Comparison of ENCODE assay signal across 10 cellular contexts in the genomic region with DNA sequence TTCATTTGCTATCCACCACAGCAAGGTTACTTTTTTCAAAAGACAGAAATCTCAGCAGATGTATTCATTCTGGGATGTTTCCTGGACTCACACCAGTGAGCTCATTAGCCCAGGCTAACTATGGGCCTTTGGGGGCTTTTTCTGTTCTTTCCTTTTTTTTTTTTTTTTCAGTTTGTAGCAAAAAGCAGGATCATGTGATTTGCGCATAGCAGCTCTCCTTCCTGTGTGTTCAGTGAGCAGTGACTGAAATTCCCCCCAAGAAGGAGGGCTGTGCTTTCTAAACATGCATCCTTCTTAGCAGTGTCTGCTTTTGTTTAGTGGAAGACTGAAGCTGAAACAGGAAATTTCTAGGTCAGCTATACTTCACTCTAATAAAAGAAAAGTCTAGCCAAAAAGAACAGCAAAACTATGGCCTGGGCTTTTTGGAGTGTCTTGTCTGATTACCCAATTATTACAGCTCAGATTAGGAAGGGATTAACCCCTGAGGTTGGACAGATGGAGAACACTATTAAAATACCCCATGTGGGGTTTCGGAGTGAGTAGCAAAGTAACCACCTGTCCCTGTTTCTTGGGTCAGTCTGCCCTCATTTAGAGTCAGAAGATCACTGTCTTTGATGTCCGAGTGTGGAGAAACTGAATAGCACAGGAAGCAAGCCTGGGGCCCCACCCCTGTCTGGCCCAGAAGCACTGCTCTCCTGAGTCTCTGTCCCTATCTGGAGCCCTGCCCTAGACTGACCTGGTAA. TPM values are rescaled to one million over a fixed set of nuclear protein-coding genes. Genes with fewer than 3 reads are reported as not detected.
DNase-seq lines count a peak whose midpoint lies in the region; ATAC-seq and TF ChIP-seq lines count a peak whose summit lies in the region.
"Had no signal": no experiment of that assay in that cellular context is flagged by ENCODE, and none has a peak within 500 bp of the region (broad histone marks: within the 10 kb centered on the region; RNA-seq: fewer than 3 reads in every experiment).

No MANE protein-coding gene starts in this region.

- H3K27ac ChIP-seq in neural progenitor cell (peak overlapping the region; percentile 39), mammary epithelial cell (ENCODE audit: insufficient read depth, low read depth, low read length) (no peak overlapping the region), right cardiac atrium (ENCODE audit: low read length) (no peak overlapping the region)
- H3K27ac ChIP-seq: cardiac muscle cell had no signal

- peak overlapping the region; percentile 89 for H3K27ac Mint-ChIP-seq in neural progenitor cell

- in situ Hi-C loops in mammary epithelial cell (cut with MboI; ENCODE audit: low sequenced_read_pairs in 2 of 2) = no loop called here

- peaks cover 13% of the 10 kb centered on the region for H3F3A ChIP-seq in neural progenitor cell (ENCODE audit: low read depth)

- H3K27me3 ChIP-seq in neural progenitor cell (no peaks in the 10 kb centered on the region), mammary epithelial cell (ENCODE audit: insufficient read depth, low read length) (peaks cover 2% of the 10 kb centered on the region), right cardiac atrium (ENCODE audit: control insufficient read depth, insufficient read depth) (no peaks in the 10 kb centered on the region)
- H3K27me3 ChIP-seq: cardiac muscle cell had no signal

- no peaks in the 10 kb centered on the region for H4K20me1 ChIP-seq in neural progenitor cell (ENCODE audit: low read depth)
- H4K20me1 ChIP-seq in mammary epithelial cell (ENCODE audit: insufficient read depth, low read length) = no peaks in the 10 kb centered on the region

- no peak overlapping the region for H3K4me3 ChIP-seq in neural progenitor cell
- no peak overlapping the region for H3K4me3 ChIP-seq in mammary epithelial cell (replicated peaks in 1 of 3; ENCODE audit: insufficient read depth in 1 of 3, low read depth in 2 of 3, low read length in 3 of 3)
- H3K4me3 ChIP-seq in right cardiac atrium (ENCODE audit: low read length) = no peak overlapping the region
- H3K4me3 ChIP-seq: cardiac muscle cell had no signal

- DNase-seq in neural progenitor cell (ENCODE audit: low spot score) (peak; percentile 31), NCI-H526 treated with DMSO at 0.1 percent for 48 hours (lab: John Stamatoyannopoulos, UW) (no peak), mammary epithelial cell (no peak), right cardiac atrium (no peak), NCI-H2081 treated with DMSO at 0.1 percent for 48 hours (lab: John Stamatoyannopoulos, UW) (no peak)
- DNase-seq: activated CD8-positive, alpha-beta memory T cell treated with anti-CD3 and anti-CD28 coated beads for 24 hours had no signal

- H3K27me3 Mint-ChIP-seq in neural progenitor cell (ENCODE audit: insufficient read depth, low read depth) = peaks cover 11% of the 10 kb centered on the region

- TF ChIP-seq CTCF in neural progenitor cell (IDR thresholded peaks at IDR 0.05) (no peak), mammary epithelial cell (conservative IDR thresholded peaks at IDR 0.05 in 1 of 2, IDR thresholded peaks at IDR 0.05 in 1 of 2; ENCODE audit: extremely low read depth in 1 of 2, insufficient read depth in 1 of 2, low read depth in 1 of 2, low read length in 2 of 2) (no peak)

- no peaks in the 10 kb centered on the region for H3K36me3 ChIP-seq in neural progenitor cell
- no peaks in the 10 kb centered on the region for H3K36me3 ChIP-seq in mammary epithelial cell (ENCODE audit: insufficient read depth, low read length)
- H3K36me3 ChIP-seq: cardiac muscle cell had no signal

- H3K9ac ChIP-seq in neural progenitor cell = no peak overlapping the region
- H3K9ac ChIP-seq in mammary epithelial cell (ENCODE audit: insufficient read depth, low read length) = no peak overlapping the region

- H3K9me3 Mint-ChIP-seq in neural progenitor cell = peaks cover 36% of the 10 kb centered on the region

- H3K9me3 ChIP-seq in neural progenitor cell (ENCODE audit: low read depth) (no peaks in the 10 kb centered on the region), mammary epithelial cell (replicated peaks; ENCODE audit: insufficient read depth, low read length) (no peaks in the 10 kb centered on the region), right cardiac atrium (ENCODE audit: control insufficient read depth, low read length) (no peaks in the 10 kb centered on the region)

- H3K4me1 ChIP-seq in neural progenitor cell (peaks cover 21% of the 10 kb centered on the region), mammary epithelial cell (ENCODE audit: insufficient read depth, low read length) (no peaks in the 10 kb centered on the region), right cardiac atrium (ENCODE audit: control insufficient read depth, insufficient read depth, low read length) (no peaks in the 10 kb centered on the region)

- ATAC-seq in GM18868 (IDR thresholded peaks at IDR 0.05; ENCODE audit: unreplicated experiment) (peak; percentile 60), HG02571 (IDR thresholded peaks at IDR 0.05; ENCODE audit: unreplicated experiment) (peak; percentile 69), HG03520 (IDR thresholded peaks at IDR 0.05; ENCODE audit: unreplicated experiment) (peak; percentile 47), right cardiac atrium (no peak)

- dilution Hi-C loops in mammary epithelial cell (cut with HindIII; ENCODE audit: low sequenced_read_pairs) = no loop called here

- intact Hi-C loops in mammary epithelial cell (cut with micrococcal nuclease) = no loop called here
- intact Hi-C loops in right cardiac atrium (cut with DNase I) = no loop called here

- peaks cover 52% of the 10 kb centered on the region for H3K4me1 Mint-ChIP-seq in neural progenitor cell

- 69% methylated on average over 3 of the region's 3 CpGs for WGBS in mammary epithelial cell (ENCODE audit: low coverage, missing lambda C conversion rate)
- 58% methylated on average over 3 of the region's 3 CpGs for WGBS in right cardiac atrium

- peak overlapping the region; percentile 50 for H3K4me2 ChIP-seq in neural progenitor cell
- no peak overlapping the region for H3K4me2 ChIP-seq in mammary epithelial cell (ENCODE audit: insufficient read depth, low read depth, low read length)

- peaks cover 4% of the 10 kb centered on the region for H3K36me3 Mint-ChIP-seq in neural progenitor cell

- H2AFZ ChIP-seq in neural progenitor cell (replicated peaks) (no peak overlapping the region), mammary epithelial cell (ENCODE audit: low read depth, low read length) (no peak overlapping the region)

- peak overlapping the region; percentile 49 for H3K4me3 Mint-ChIP-seq in neural progenitor cell

- BruUV-seq in mammary epithelial cell (replicated peaks; lab: Mats Ljungman, UMichigan) = no TSS peak

- CTCF ChIA-PET in mammary epithelial cell (lab: Charles Lee; ENCODE audit: low non-redundant PET) = no interaction called here

- H3K79me2 ChIP-seq in neural progenitor cell (ENCODE audit: low read depth) = no peaks in the 10 kb centered on the region
- no peaks in the 10 kb centered on the region for H3K79me2 ChIP-seq in mammary epithelial cell (ENCODE audit: insufficient read depth, low read length)

RNA-seq across cellular contexts. Expression of gene AMER2, which starts 8.9 kb away (rescaled TPM):
- total RNA-seq in neural progenitor cell (ENCODE audit: low replicate concordance) (0.12 TPM in 1 of 2 replicates, not detected in the other), mammary epithelial cell (not detected), right cardiac atrium (not detected)
- polyA plus RNA-seq in mammary epithelial cell (not detected), right cardiac atrium (not detected)
- polyA minus RNA-seq in mammary epithelial cell = not detected

Comparison
In these comparisons a context has a peak if more than half of its experiments do, and no peak if none do; other contexts are left out.
1. ATAC-seq: peak in GM18868 (single experiment), HG02571 (single experiment) and HG03520 (single experiment); none in right cardiac atrium (0 of 2).